ENCODE assay signal across 1 cellular context in the genomic region with DNA sequence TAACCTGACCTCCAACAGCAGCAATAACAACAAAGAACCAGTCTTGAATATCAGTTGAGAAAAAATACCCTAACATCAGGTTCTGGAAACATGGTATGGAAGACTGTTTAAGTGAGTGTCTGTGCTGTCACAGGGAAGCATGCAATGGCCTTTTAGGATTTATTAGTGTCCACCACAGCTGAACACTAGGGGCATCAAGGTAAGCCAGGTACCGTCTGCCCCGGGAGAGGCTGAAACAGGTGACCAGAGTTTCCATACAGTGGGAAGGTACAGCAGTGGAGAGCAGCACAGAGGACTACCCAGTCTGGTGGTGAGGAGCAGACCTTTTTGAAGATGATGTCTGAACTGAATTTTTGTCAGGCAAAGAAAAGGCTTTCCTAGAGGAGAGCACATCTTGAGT.
TF ChIP-seq lines count a peak whose summit lies in the region.

No MANE protein-coding gene starts in this region.

TF ChIP-seq in WTC11, 78 proteins besides CTCF, POLR2A, EP300 and RAD21 (continued from another document):
- TF ChIP-seq, protein P1, sequence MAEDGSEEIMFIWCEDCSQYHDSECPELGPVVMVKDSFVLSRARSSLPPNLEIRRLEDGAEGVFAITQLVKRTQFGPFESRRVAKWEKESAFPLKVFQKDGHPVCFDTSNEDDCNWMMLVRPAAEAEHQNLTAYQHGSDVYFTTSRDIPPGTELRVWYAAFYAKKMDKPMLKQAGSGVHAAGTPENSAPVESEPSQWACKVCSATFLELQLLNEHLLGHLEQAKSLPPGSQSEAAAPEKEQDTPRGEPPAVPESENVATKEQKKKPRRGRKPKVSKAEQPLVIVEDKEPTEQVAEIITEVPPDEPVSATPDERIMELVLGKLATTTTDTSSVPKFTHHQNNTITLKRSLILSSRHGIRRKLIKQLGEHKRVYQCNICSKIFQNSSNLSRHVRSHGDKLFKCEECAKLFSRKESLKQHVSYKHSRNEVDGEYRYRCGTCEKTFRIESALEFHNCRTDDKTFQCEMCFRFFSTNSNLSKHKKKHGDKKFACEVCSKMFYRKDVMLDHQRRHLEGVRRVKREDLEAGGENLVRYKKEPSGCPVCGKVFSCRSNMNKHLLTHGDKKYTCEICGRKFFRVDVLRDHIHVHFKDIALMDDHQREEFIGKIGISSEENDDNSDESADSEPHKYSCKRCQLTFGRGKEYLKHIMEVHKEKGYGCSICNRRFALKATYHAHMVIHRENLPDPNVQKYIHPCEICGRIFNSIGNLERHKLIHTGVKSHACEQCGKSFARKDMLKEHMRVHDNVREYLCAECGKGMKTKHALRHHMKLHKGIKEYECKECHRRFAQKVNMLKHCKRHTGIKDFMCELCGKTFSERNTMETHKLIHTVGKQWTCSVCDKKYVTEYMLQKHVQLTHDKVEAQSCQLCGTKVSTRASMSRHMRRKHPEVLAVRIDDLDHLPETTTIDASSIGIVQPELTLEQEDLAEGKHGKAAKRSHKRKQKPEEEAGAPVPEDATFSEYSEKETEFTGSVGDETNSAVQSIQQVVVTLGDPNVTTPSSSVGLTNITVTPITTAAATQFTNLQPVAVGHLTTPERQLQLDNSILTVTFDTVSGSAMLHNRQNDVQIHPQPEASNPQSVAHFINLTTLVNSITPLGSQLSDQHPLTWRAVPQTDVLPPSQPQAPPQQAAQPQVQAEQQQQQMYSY (CRISPR knock-in tag; IDR thresholded peaks at IDR 0.05): no peak
